Comparison of ENCODE assay signal across 28 cellular contexts in the genomic region with DNA sequence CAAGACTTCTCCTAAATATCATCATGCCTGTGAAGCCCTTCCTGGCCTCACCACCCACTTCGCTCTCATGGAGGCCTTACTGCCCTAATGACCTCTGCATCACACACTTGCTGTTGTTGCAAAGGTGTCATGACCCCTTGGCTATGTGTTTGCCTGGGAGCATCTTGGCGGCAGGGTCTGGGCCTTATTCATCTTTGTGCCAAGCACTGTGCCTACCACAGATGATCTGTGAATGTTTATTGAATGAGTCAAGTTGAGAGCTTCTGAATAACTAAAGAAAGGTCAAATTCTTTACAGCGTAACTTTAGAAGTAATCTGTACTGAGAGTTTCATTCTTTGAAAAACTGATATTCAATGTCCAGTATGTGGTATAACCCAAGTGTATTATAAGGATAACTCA.
"Had no signal": no experiment of that assay in that cellular context is flagged by ENCODE, and none has a peak within 500 bp of the region (broad histone marks: within the 10 kb centered on the region; RNA-seq: fewer than 3 reads in every experiment).

No MANE protein-coding gene starts in this region.

- H3K27ac ChIP-seq: body of pancreas, foreskin keratinocyte, hepatocyte, left ventricle myocardium inferior, ovary, prostate gland, right atrium auricular region, suprapubic skin, tibial nerve had no signal

- H3K9me3 ChIP-seq: body of pancreas, left ventricle myocardium inferior, ovary, prostate gland, right atrium auricular region, suprapubic skin, tibial nerve had no signal

- H3K4me3 Mint-ChIP-seq: activated naive CD8-positive, alpha-beta T cell treated with anti-CD3 and anti-CD28 coated beads for 36 hours; activated T-cell treated with anti-CD3 and anti-CD28 coated beads, Interleukin-2, amount 50 U/mL, for 24 hours; activated T-helper 17 cell treated with anti-CD3 and anti-CD28 coated beads, Interleukin-2, amount 50 U/mL, for 72 hours; immature natural killer cell; mesothelial cell of epicardium; natural killer cell; stimulated activated naive CD8-positive, alpha-beta T cell treated with anti-CD3 and anti-CD28 coated beads, Interleukin-15, Interleukin-2, amounts not matched to agents 100 ng/mL and 50 ng/mL, for 24 hours had no signal

- H3K36me3 ChIP-seq: left ventricle myocardium inferior, ovary, prostate gland, right atrium auricular region, suprapubic skin, tibial nerve had no signal

- H3K4me1 ChIP-seq: body of pancreas, foreskin keratinocyte, left ventricle myocardium inferior, prostate gland, right atrium auricular region, suprapubic skin, tibial nerve had no signal

- DNase-seq: activated CD4-positive, alpha-beta T cell treated with anti-CD3 and anti-CD28 coated beads, Interleukin-2, amount 50 U/mL, for 4 hours; activated CD8-positive, alpha-beta memory T cell treated with anti-CD3 and anti-CD28 coated beads for 24 hours; activated CD8-positive, alpha-beta memory T cell treated with anti-CD3 and anti-CD28 coated beads, Interleukin-2, amount 50 U/mL, for 4 hours; activated naive CD4-positive, alpha-beta T cell; activated naive CD8-positive, alpha-beta T cell treated with anti-CD3 and anti-CD28 coated beads for 36 hours; activated T-cell treated with anti-CD3 and anti-CD28 coated beads, Interleukin-2, amount 50 U/mL, for 24 hours; amygdala; body of pancreas; dermis blood vessel endothelial cell; effector memory CD4-positive, alpha-beta T cell; foreskin keratinocyte; immature natural killer cell; kidney glomerular epithelial cell; left ventricle myocardium inferior; mammary epithelial cell; natural killer cell; ovary; stimulated activated CD4-positive, alpha-beta T cell treated with anti-CD3 and anti-CD28 coated beads, Interleukin-12 subunit alpha, Interleukin-12 subunit beta, amount 100 ng/mL, for 4 hours; stimulated activated CD4-positive, alpha-beta T cell treated with anti-CD3 and anti-CD28 coated beads, Interleukin-4, amount 100 ng/mL, for 4 hours; T-helper 1 cell had no signal

- H3K4me2 ChIP-seq: hepatocyte had no signal

- ATAC-seq: activated T-helper 17 cell treated with anti-CD3 and anti-CD28 coated beads, Interleukin-2, amount 50 U/mL, for 72 hours; body of pancreas; foreskin keratinocyte; natural killer cell had no signal

- H3K27ac Mint-ChIP-seq: activated naive CD8-positive, alpha-beta T cell treated with anti-CD3 and anti-CD28 coated beads for 36 hours; activated T-cell treated with anti-CD3 and anti-CD28 coated beads, Interleukin-2, amount 50 U/mL, for 24 hours; activated T-helper 17 cell treated with anti-CD3 and anti-CD28 coated beads, Interleukin-2, amount 50 U/mL, for 72 hours; immature natural killer cell; mesothelial cell of epicardium; natural killer cell; stimulated activated naive CD8-positive, alpha-beta T cell treated with anti-CD3 and anti-CD28 coated beads, Interleukin-15, Interleukin-2, amounts not matched to agents 100 ng/mL and 50 ng/mL, for 24 hours had no signal

- H2AFZ ChIP-seq: hepatocyte had no signal

- H3K27me3 ChIP-seq: body of pancreas, hepatocyte, ovary, right atrium auricular region, suprapubic skin, tibial nerve had no signal

- H3K36me3 Mint-ChIP-seq: activated naive CD8-positive, alpha-beta T cell treated with anti-CD3 and anti-CD28 coated beads for 36 hours; immature natural killer cell; mesothelial cell of epicardium; natural killer cell had no signal

- H3K9me3 Mint-ChIP-seq: activated naive CD8-positive, alpha-beta T cell treated with anti-CD3 and anti-CD28 coated beads for 36 hours; activated T-cell treated with anti-CD3 and anti-CD28 coated beads, Interleukin-2, amount 50 U/mL, for 24 hours; activated T-helper 17 cell treated with anti-CD3 and anti-CD28 coated beads, Interleukin-2, amount 50 U/mL, for 72 hours; mesothelial cell of epicardium; natural killer cell; stimulated activated naive CD8-positive, alpha-beta T cell treated with anti-CD3 and anti-CD28 coated beads, Interleukin-15, Interleukin-2, amounts not matched to agents 100 ng/mL and 50 ng/mL, for 24 hours had no signal

- H3K79me2 ChIP-seq: hepatocyte had no signal

- H3K4me1 Mint-ChIP-seq: activated naive CD8-positive, alpha-beta T cell treated with anti-CD3 and anti-CD28 coated beads for 36 hours; activated T-helper 17 cell treated with anti-CD3 and anti-CD28 coated beads, Interleukin-2, amount 50 U/mL, for 72 hours; immature natural killer cell; natural killer cell had no signal

- H3K4me3 ChIP-seq: body of pancreas, hepatocyte, left ventricle myocardium inferior, ovary, prostate gland, right atrium auricular region, suprapubic skin, tibial nerve had no signal
